ENCODE assay signal across 12 cellular contexts in the genomic region with DNA sequence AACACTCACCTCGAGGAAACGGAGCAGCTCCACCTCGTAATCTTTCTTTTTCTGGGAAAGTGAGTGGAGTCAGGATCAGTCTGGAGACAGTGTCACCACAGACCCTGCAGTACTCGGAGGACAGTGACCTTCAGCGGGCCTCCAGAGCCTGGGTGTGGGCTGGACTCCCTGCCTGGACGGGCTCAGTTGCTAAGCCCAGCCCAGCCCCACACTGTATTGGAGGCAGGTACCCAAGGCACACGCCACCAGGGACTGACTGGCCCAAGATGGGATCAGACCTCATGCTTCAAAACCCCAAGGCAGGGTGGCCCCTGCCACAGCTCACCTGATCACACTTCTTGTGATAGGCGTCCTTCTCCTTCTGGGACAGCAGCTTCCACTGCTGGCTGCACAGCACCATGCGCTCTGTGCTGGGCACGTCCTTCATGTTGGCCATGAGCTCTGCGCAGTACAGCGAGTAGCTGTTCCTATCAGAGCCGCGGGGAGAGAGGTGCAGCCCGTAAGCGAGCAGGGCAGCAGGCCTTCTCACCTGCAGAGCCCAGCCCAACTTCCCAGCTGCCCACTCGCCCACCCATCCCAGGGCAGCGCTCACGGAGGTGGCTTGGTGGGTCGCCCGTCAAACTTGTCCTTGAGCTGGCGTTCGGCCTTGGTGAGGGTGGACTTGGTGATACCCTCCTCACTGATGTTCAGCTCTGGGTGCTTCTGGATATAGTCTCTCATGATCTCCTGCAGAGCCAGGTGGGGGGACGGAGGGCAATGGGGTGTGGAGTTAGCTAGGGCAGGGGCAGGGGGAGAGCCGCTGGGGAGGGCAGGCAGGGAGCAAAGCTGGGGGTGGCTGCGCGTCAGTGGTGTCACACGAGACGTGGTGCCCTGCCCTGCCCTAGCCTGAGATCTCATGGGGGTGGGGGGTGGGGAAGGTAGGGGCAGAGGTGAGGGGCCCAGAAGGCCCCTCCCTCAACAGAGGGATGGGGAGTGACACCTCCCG. TPM values are rescaled to one million over a fixed set of nuclear protein-coding genes. Genes with fewer than 3 reads are reported as not detected.
DNase-seq lines count a peak whose midpoint lies in the region; ATAC-seq, FAIRE-seq and TF ChIP-seq lines count a peak whose summit lies in the region.
"Had no signal": no experiment of that assay in that cellular context is flagged by ENCODE, and none has a peak within 500 bp of the region (broad histone marks: within the 10 kb centered on the region; RNA-seq: fewer than 3 reads in every experiment).

No MANE protein-coding gene starts in this region.

- intact Hi-C loops in CD4-positive, alpha-beta T cell (cut with DNase I, micrococcal nuclease) = no loop called here

- no peak for TF ChIP-seq EP300 in H1 (IDR thresholded peaks at IDR 0.05; ENCODE audit: borderline replicate concordance in 1 of 2, low read depth in 2 of 2, low read length in 2 of 2)

- H3K9me3 Mint-ChIP-seq in CD4-positive, alpha-beta T cell = no peaks in the 10 kb centered on the region
- H3K9me3 Mint-ChIP-seq: CD8-positive, alpha-beta memory T cell; memory B cell had no signal

- no peak for ATAC-seq in CD4-positive, alpha-beta T cell (ENCODE audit: poor library complexity)

- peaks cover 7% of the 10 kb centered on the region for H3K79me1 ChIP-seq in H1 (ENCODE audit: low read depth, low read length)

- peaks cover 47% of the 10 kb centered on the region for H3K4me1 Mint-ChIP-seq in CD4-positive, alpha-beta T cell (ENCODE audit: low read depth)

- no peak overlapping the region for H2BK15ac ChIP-seq in H1 (ENCODE audit: low read length)

- peak overlapping the region; percentile 80; the same call in 1 of the 2 replicates for H4K8ac ChIP-seq in H1 (ENCODE audit: extremely low read depth, insufficient read depth, low read length)

- no peak for DNase-seq in CD4-positive, alpha-beta T cell
- DNase-seq in MM.1S (no peak), H1 (ENCODE audit: low read depth in 1 of 2, low spot score in 2 of 2) (no peak), cerebellum (ENCODE audit: low spot score) (no peak), SJCRH30 (no peak), SW 1271 (lab: John Stamatoyannopoulos, UW) (no peak)
- DNase-seq: CD8-positive, alpha-beta memory T cell; NCI-H1105; T-helper 9 cell had no signal

- no peak overlapping the region for H3K14ac ChIP-seq in H1 (ENCODE audit: insufficient read length)

- H2BK120ac ChIP-seq in H1 (replicated peaks; ENCODE audit: low read depth, low read length) = no peak overlapping the region

- CTCF ChIA-PET in CD4-positive, alpha-beta T cell (lab: Charles Lee) = interaction anchor here (1.4 to 3.3 kb wide), 6 partner anchors 11 to 142 kb away, joined by 9 to 37 read pairs (median 19); partner anchors contain the start of genes ATXN7L3, GRN and TMUB2
- CTCF ChIA-PET in H1 (lab: Charles Lee; ENCODE audit: partially characterized antibody) = interaction anchor here (0.6 to 12.7 kb wide), 36 partner anchors 8 to 165 kb away, joined by 3 to 158 read pairs (median 6); partner anchors contain the start of genes GRN, HROB, RUNDC3A and SLC25A39

- H3K4me3 ChIP-seq in MM.1S (ENCODE audit: low read length) (peak overlapping the region; percentile 32), H1 (ENCODE audit: extremely low read depth in 1 of 4, insufficient read depth in 2 of 4, low read depth in 3 of 4, low read length in 4 of 4) (no peak overlapping the region), SJCRH30 (no peak overlapping the region)

- no peak for TF ChIP-seq RAD21 in H1 (IDR thresholded peaks at IDR 0.05 in 1 of 2, conservative IDR thresholded peaks at IDR 0.05 in 1 of 2; ENCODE audit: low read depth in 2 of 2, low read length in 2 of 2)

- H3K4me1 ChIP-seq in MM.1S (ENCODE audit: low read length) (peaks cover 28% of the 10 kb centered on the region), H1 (replicated peaks in 1 of 4; ENCODE audit: control insufficient read depth in 3 of 4, insufficient read depth in 4 of 4, low read length in 3 of 4) (peaks cover 0 to 11% (median 3%) of the 10 kb centered on the region in 4 experiments; a peak in 5 of 7 replicates), SJCRH30 (no peaks in the 10 kb centered on the region)

- peak overlapping the region; percentile 49 for H3K27ac Mint-ChIP-seq in CD4-positive, alpha-beta T cell
- H3K27ac Mint-ChIP-seq: dendritic cell treated with granulocyte-macrophage colony-stimulating factor and Interleukin-4, amounts not matched to agents 40 ng/mL and 50 ng/mL, for 4 days had no signal

- H2AFZ ChIP-seq in MM.1S (ENCODE audit: low read length) = no peak overlapping the region
- no peak overlapping the region for H2AFZ ChIP-seq in H1 (ENCODE audit: low read length)

- H3K27me3 Mint-ChIP-seq in CD4-positive, alpha-beta T cell = no peaks in the 10 kb centered on the region
- H3K27me3 Mint-ChIP-seq: dendritic cell treated with granulocyte-macrophage colony-stimulating factor and Interleukin-4, amounts not matched to agents 40 ng/mL and 50 ng/mL, for 4 days; memory B cell had no signal

- H3K4me3 Mint-ChIP-seq in CD4-positive, alpha-beta T cell = no peak overlapping the region
- H3K4me3 Mint-ChIP-seq: dendritic cell treated with granulocyte-macrophage colony-stimulating factor and Interleukin-4, amounts not matched to agents 40 ng/mL and 50 ng/mL, for 4 days had no signal

- peak overlapping the region; percentile 53 for H3K27ac ChIP-seq in CD4-positive, alpha-beta T cell (ENCODE audit: low read depth, low read length)
- H3K27ac ChIP-seq in MM.1S (ENCODE audit: low read length) (peak overlapping the region; percentile 75; the same call in 1 of the 2 replicates), H1 (ENCODE audit: low read depth, low read length) (no peak overlapping the region), SJCRH30 (no peak overlapping the region)

- no peak overlapping the region for H4K5ac ChIP-seq in H1 (ENCODE audit: insufficient read length, low read depth, low read length)

- H3K36me3 Mint-ChIP-seq in CD4-positive, alpha-beta T cell (ENCODE audit: low read depth) = peaks cover 78% of the 10 kb centered on the region

- H3K27me3 ChIP-seq in CD4-positive, alpha-beta T cell (ENCODE audit: control insufficient read depth, insufficient read depth, low read length) = no peaks in the 10 kb centered on the region
- H3K27me3 ChIP-seq in MM.1S (replicated peaks; ENCODE audit: insufficient read depth, low read length) (no peaks in the 10 kb centered on the region), H1 (replicated peaks in 1 of 4; ENCODE audit: control insufficient read depth in 3 of 4, extremely low read depth in 1 of 4, insufficient read depth in 3 of 4, low read length in 3 of 4) (no peaks in the 10 kb centered on the region), SJCRH30 (no peaks in the 10 kb centered on the region)
- H3K27me3 ChIP-seq: heart left ventricle had no signal

- no peaks in the 10 kb centered on the region for H3K9me3 ChIP-seq in CD4-positive, alpha-beta T cell (ENCODE audit: control insufficient read depth, low read length)
- no peaks in the 10 kb centered on the region for H3K9me3 ChIP-seq in MM.1S (replicated peaks; ENCODE audit: insufficient read depth, low read length)
- no peaks in the 10 kb centered on the region for H3K9me3 ChIP-seq in H1 (ENCODE audit: insufficient read depth in 2 of 2, low read depth in 1 of 2, low read length in 1 of 2)
- H3K9me3 ChIP-seq in SJCRH30 (replicated peaks) = no peaks in the 10 kb centered on the region
- H3K9me3 ChIP-seq: heart left ventricle had no signal

- H4K20me1 ChIP-seq in MM.1S (ENCODE audit: insufficient read depth, low read length) (no peaks in the 10 kb centered on the region), H1 (replicated peaks in 1 of 2; ENCODE audit: control insufficient read depth in 1 of 2, insufficient read depth in 2 of 2, low read length in 2 of 2) (peaks cover 0 to 13% of the 10 kb centered on the region in 2 experiments)

- TF ChIP-seq POLR2A in H1 (IDR thresholded peaks at IDR 0.05; ENCODE audit: control extremely low read depth in 1 of 2, low read depth in 2 of 2, low read length in 2 of 2) = no peak; a peak in 1 of 3 replicates

- H3K23me2 ChIP-seq in H1 (ENCODE audit: low read depth, low read length) = no peaks in the 10 kb centered on the region

- H3K18ac ChIP-seq in H1 (ENCODE audit: extremely low read depth, low read length) = no peak overlapping the region

- H3K23ac ChIP-seq in H1 (ENCODE audit: insufficient read length) = no peak overlapping the region

- no peak overlapping the region; the same call in 1 of the 2 replicates for H2BK12ac ChIP-seq in H1 (ENCODE audit: low read depth, low read length)

- H3K36me3 ChIP-seq in MM.1S (replicated peaks; ENCODE audit: insufficient read depth, low read length) = peaks cover 14% of the 10 kb centered on the region
- peaks cover 41 to 78% (median 60%) of the 10 kb centered on the region in 4 experiments for H3K36me3 ChIP-seq in H1 (ENCODE audit: control insufficient read depth in 2 of 4, insufficient read depth in 4 of 4, low read length in 3 of 4)
- peaks cover 69% of the 10 kb centered on the region for H3K36me3 ChIP-seq in SJCRH30

- H4K91ac ChIP-seq in H1 (replicated peaks; ENCODE audit: insufficient read length, low read length) = no peak overlapping the region

- H3K79me2 ChIP-seq in MM.1S (ENCODE audit: low read length) = peaks cover 29% of the 10 kb centered on the region
- peaks cover 0 to 6% of the 10 kb centered on the region in 2 experiments; a peak in 1 of 4 replicates for H3K79me2 ChIP-seq in H1 (ENCODE audit: control insufficient read depth in 1 of 2, insufficient read depth in 2 of 2, low read length in 2 of 2)

- H3K4ac ChIP-seq in H1 (replicated peaks; ENCODE audit: insufficient read length, low read depth, low read length) = no peak overlapping the region

- H3K4me2 ChIP-seq in MM.1S (ENCODE audit: low read depth, low read length) = peak overlapping the region; percentile 68
- no peak overlapping the region; a peak in 1 of 4 replicates for H3K4me2 ChIP-seq in H1 (ENCODE audit: insufficient read depth in 1 of 2, low read depth in 2 of 2, low read length in 2 of 2)

- H3K56ac ChIP-seq in H1 (replicated peaks; ENCODE audit: insufficient read length, low read depth, low read length) = no peak overlapping the region

- peaks cover 15% of the 10 kb centered on the region; the same call in 1 of the 2 replicates for H3F3A ChIP-seq in MM.1S (ENCODE audit: insufficient read depth, low read length)

- no peak overlapping the region for H2BK20ac ChIP-seq in H1 (ENCODE audit: low read length)

- no peak overlapping the region for H2AK5ac ChIP-seq in H1 (ENCODE audit: low read depth, low read length)

- no peaks in the 10 kb centered on the region for H3K9me2 ChIP-seq in MM.1S (replicated peaks; ENCODE audit: insufficient read depth, low read length)

- no peak for TF ChIP-seq CTCF in CD4-positive, alpha-beta T cell (IDR thresholded peaks at IDR 0.05)
- TF ChIP-seq CTCF in MM.1S (IDR thresholded peaks at IDR 0.05; ENCODE audit: low read length) (no peak), H1 (IDR thresholded peaks at IDR 0.05; ENCODE audit: control extremely low read depth in 1 of 3, insufficient read depth in 1 of 3, low read depth in 1 of 3, low read length in 3 of 3) (no peak)

- 92% methylated on average over 26 of the region's 30 CpGs; no CpG with 5 or more reads in 1 of the 2 experiments for WGBS in H1 (ENCODE audit: extremely low coverage in 1 of 2, insufficient coverage in 1 of 2, insufficient read length in 1 of 2, insufficient replicate concordance in 2 of 2, low coverage in 1 of 2, low lambda C conversion rate in 2 of 2, missing lambda C conversion rate in 1 of 2), 2 experiments

- H2BK5ac ChIP-seq in H1 (ENCODE audit: low read depth, low read length) = peak overlapping the region; percentile 75; the same call in 1 of the 2 replicates

- H3K9ac ChIP-seq in MM.1S (ENCODE audit: low read length) = peak overlapping the region; percentile 71; the same call in 1 of the 2 replicates
- no peak overlapping the region; a peak in 1 of 7 replicates for H3K9ac ChIP-seq in H1 (replicated peaks in 1 of 4; ENCODE audit: extremely low read depth in 1 of 4, low read depth in 3 of 4, low read length in 3 of 4)

- no peak for FAIRE-seq in H1 (lab: Jason Lieb, UNC)

- POLR2A ChIA-PET in CD4-positive, alpha-beta T cell (lab: Charles Lee) = interaction anchor here (0.6 to 4.9 kb wide), 9 partner anchors 9 to 154 kb away, joined by 3 to 84 read pairs (median 4); partner anchors contain the start of genes TMUB2 and UBTF
- POLR2A ChIA-PET in H1 (lab: Charles Lee; ENCODE audit: partially characterized antibody) = interaction anchor here (0.7 to 10.4 kb wide), 16 partner anchors 8 to 150 kb away, joined by 3 to 135 read pairs (median 4); partner anchors contain the start of genes ATXN7L3, GRN, SLC25A39 and TMUB2

RNA-seq across cellular contexts. Expression of gene UBTF, which starts 7.9 kb away (rescaled TPM):
- 100 to 1,000 TPM; 148 to 158 TPM for total RNA-seq in CD4-positive, alpha-beta T cell
- total RNA-seq in H1 (2021; fragmentation: NEBNext Ultra II Directional; extraction: Animal tissue kit (Norgen Biotek cat#: 25700)) = 102 and 106 TPM in 2 replicates
- polyA plus RNA-seq in H1 (2011; rRNA removed) = 14.7 and 18.0 TPM in 2 replicates
- 31.4 TPM for polyA plus RNA-seq in H1 (2011; cell fraction: cytosol; rRNA removed)
- 55.2 TPM for polyA plus RNA-seq in H1 (2011; cell fraction: nucleus; rRNA removed)
- 66.1 to 73.3 TPM (median 70.8 TPM) in 4 replicates for polyA plus RNA-seq in H1 (2012, experiment 1 of 2)
- 36.4 TPM for polyA plus RNA-seq in H1 (2012, experiment 2 of 2)
- polyA plus RNA-seq in H1 (2013, experiment 1 of 2) = 64.9 TPM
- polyA plus RNA-seq in H1 (2013, experiment 2 of 2) = 63.5 TPM
- polyA minus RNA-seq in H1 (2011; rRNA and poly(A)+ RNA removed) = 24.9 and 28.4 TPM in 2 replicates
- polyA minus RNA-seq in H1 (2011; cell fraction: cytosol; rRNA and poly(A)+ RNA removed) = 30.1 TPM
- polyA minus RNA-seq in H1 (2011; cell fraction: nucleus; rRNA and poly(A)+ RNA removed) = 42.4 TPM
- total RNA-seq in cerebellum = 59.0 TPM
- 76.6 and 78.9 TPM in 2 replicates for total RNA-seq in SJCRH30 (2014; rRNA removed; shearing (Covaris generic))

RNA-seq across cellular contexts. Expression of gene ATXN7L3, which starts 11.9 kb away (rescaled TPM):
- total RNA-seq in CD4-positive, alpha-beta T cell = 10 to 100 TPM; 85.2 to 99.2 TPM
- total RNA-seq in H1 (2021; fragmentation: NEBNext Ultra II Directional; extraction: Animal tissue kit (Norgen Biotek cat#: 25700)) = 103 and 106 TPM in 2 replicates
- 53.7 and 72.5 TPM in 2 replicates for polyA plus RNA-seq in H1 (2011; rRNA removed)
- 64.5 TPM for polyA plus RNA-seq in H1 (2011; cell fraction: cytosol; rRNA removed)
- 132 TPM for polyA plus RNA-seq in H1 (2011; cell fraction: nucleus; rRNA removed)
- 47.6 to 71.4 TPM (median 64.4 TPM) in 4 replicates for polyA plus RNA-seq in H1 (2012, experiment 1 of 2)
- 60.9 TPM for polyA plus RNA-seq in H1 (2012, experiment 2 of 2)
- 50.8 TPM for polyA plus RNA-seq in H1 (2013, experiment 1 of 2)
- polyA plus RNA-seq in H1 (2013, experiment 2 of 2) = 46.4 TPM
- 51.4 and 62.5 TPM in 2 replicates for polyA minus RNA-seq in H1 (2011; rRNA and poly(A)+ RNA removed)
- 36.7 TPM for polyA minus RNA-seq in H1 (2011; cell fraction: cytosol; rRNA and poly(A)+ RNA removed)
- polyA minus RNA-seq in H1 (2011; cell fraction: nucleus; rRNA and poly(A)+ RNA removed) = 68.0 TPM
- 43.9 TPM for total RNA-seq in cerebellum
- 59.7 and 62.4 TPM in 2 replicates for total RNA-seq in SJCRH30 (2014; rRNA removed; shearing (Covaris generic))

RNA-seq across cellular contexts. Expression of gene TMUB2, which starts 24.8 kb away (rescaled TPM):
- total RNA-seq in CD4-positive, alpha-beta T cell = 10 to 100 TPM; 33.3 to 34.8 TPM
- total RNA-seq in H1 (2021; fragmentation: NEBNext Ultra II Directional; extraction: Animal tissue kit (Norgen Biotek cat#: 25700)) = 15.7 and 18.5 TPM in 2 replicates
- 30.5 and 34.7 TPM in 2 replicates for polyA plus RNA-seq in H1 (2011; rRNA removed)
- polyA plus RNA-seq in H1 (2011; cell fraction: cytosol; rRNA removed) = 35.0 TPM
- polyA plus RNA-seq in H1 (2011; cell fraction: nucleus; rRNA removed) = 123 TPM
- polyA plus RNA-seq in H1 (2012, experiment 1 of 2) = 20.5 to 27.2 TPM (median 24.5 TPM) in 4 replicates
- polyA plus RNA-seq in H1 (2012, experiment 2 of 2) = 25.0 TPM
- 20.5 TPM for polyA plus RNA-seq in H1 (2013, experiment 1 of 2)
- polyA plus RNA-seq in H1 (2013, experiment 2 of 2) = 20.9 TPM
- 17.9 and 21.7 TPM in 2 replicates for polyA minus RNA-seq in H1 (2011; rRNA and poly(A)+ RNA removed)
- 10.3 TPM for polyA minus RNA-seq in H1 (2011; cell fraction: cytosol; rRNA and poly(A)+ RNA removed)
- polyA minus RNA-seq in H1 (2011; cell fraction: nucleus; rRNA and poly(A)+ RNA removed) = 18.4 TPM
- total RNA-seq in cerebellum = 20.9 TPM
- 27.8 and 29.6 TPM in 2 replicates for total RNA-seq in SJCRH30 (2014; rRNA removed; shearing (Covaris generic))

RNA-seq across cellular contexts. Expression of gene ASB16, which starts 41.1 kb away (rescaled TPM):
- under 1 TPM in 1 of 2 experiments, not detected in 1; 0.11 TPM for total RNA-seq in CD4-positive, alpha-beta T cell
- 0.19 TPM in 1 of 2 replicates, not detected in the other for total RNA-seq in H1 (2021; fragmentation: NEBNext Ultra II Directional; extraction: Animal tissue kit (Norgen Biotek cat#: 25700))
- polyA plus RNA-seq in H1 (2011; rRNA removed) = 0.05 and 0.09 TPM in 2 replicates
- 0.05 TPM for polyA plus RNA-seq in H1 (2011; cell fraction: cytosol; rRNA removed)
- polyA plus RNA-seq in H1 (2011; cell fraction: nucleus; rRNA removed) = 0.17 TPM
- 1.7 to 2.5 TPM (median 2.3 TPM) in 4 replicates for polyA plus RNA-seq in H1 (2012, experiment 1 of 2)
- 0.79 TPM for polyA plus RNA-seq in H1 (2012, experiment 2 of 2)
- 0.06 TPM for polyA plus RNA-seq in H1 (2013, experiment 1 of 2)
- 0.04 TPM for polyA plus RNA-seq in H1 (2013, experiment 2 of 2)
- 0.10 TPM in 1 of 2 replicates, not detected in the other for polyA minus RNA-seq in H1 (2011; rRNA and poly(A)+ RNA removed)
- polyA minus RNA-seq in H1 (2011; cell fraction: cytosol; rRNA and poly(A)+ RNA removed) = not detected
- not detected for polyA minus RNA-seq in H1 (2011; cell fraction: nucleus; rRNA and poly(A)+ RNA removed)
- not detected for total RNA-seq in cerebellum
- not detected in 2 replicates for total RNA-seq in SJCRH30 (2014; rRNA removed; shearing (Covaris generic))

RNA-seq across cellular contexts. Expression of gene SLC4A1, which starts 56.4 kb away (rescaled TPM):
- not detected for total RNA-seq in CD4-positive, alpha-beta T cell
- total RNA-seq in H1 (2021; fragmentation: NEBNext Ultra II Directional; extraction: Animal tissue kit (Norgen Biotek cat#: 25700)) = 0.08 TPM in 1 of 2 replicates, not detected in the other
- polyA plus RNA-seq in H1 (2011; rRNA removed) = 0.08 and 0.09 TPM in 2 replicates
- 0.09 TPM for polyA plus RNA-seq in H1 (2011; cell fraction: cytosol; rRNA removed)
- polyA plus RNA-seq in H1 (2011; cell fraction: nucleus; rRNA removed) = 0.30 TPM
- polyA plus RNA-seq in H1 (2012, experiment 1 of 2) = 0.04 to 0.18 TPM (median 0.17 TPM) in 3 of 4 replicates, not detected in the other
- not detected for polyA plus RNA-seq in H1 (2012, experiment 2 of 2)
- 0.02 TPM for polyA plus RNA-seq in H1 (2013, experiment 1 of 2)
- polyA plus RNA-seq in H1 (2013, experiment 2 of 2) = 0.04 TPM
- polyA minus RNA-seq in H1 (2011; rRNA and poly(A)+ RNA removed) = not detected in 2 replicates
- polyA minus RNA-seq in H1 (2011; cell fraction: cytosol; rRNA and poly(A)+ RNA removed) = not detected
- polyA minus RNA-seq in H1 (2011; cell fraction: nucleus; rRNA and poly(A)+ RNA removed) = not detected
- 6.8 TPM for total RNA-seq in cerebellum
- 0.04 TPM in 1 of 2 replicates, not detected in the other for total RNA-seq in SJCRH30 (2014; rRNA removed; shearing (Covaris generic))
- total RNA-seq: CD8-positive, alpha-beta memory T cell had no signal
- polyA plus RNA-seq: CD8-positive, alpha-beta memory T cell had no signal

Comparison
In these comparisons a context has a peak if more than half of its experiments do, and no peak if none do; other contexts are left out.
1. H3K27ac ChIP-seq: peak in CD4-positive, alpha-beta T cell (single experiment) and MM.1S (single experiment); none in H1 (single experiment) and SJCRH30 (single experiment).